ENCODE assay signal across 1 cellular context in the genomic region with DNA sequence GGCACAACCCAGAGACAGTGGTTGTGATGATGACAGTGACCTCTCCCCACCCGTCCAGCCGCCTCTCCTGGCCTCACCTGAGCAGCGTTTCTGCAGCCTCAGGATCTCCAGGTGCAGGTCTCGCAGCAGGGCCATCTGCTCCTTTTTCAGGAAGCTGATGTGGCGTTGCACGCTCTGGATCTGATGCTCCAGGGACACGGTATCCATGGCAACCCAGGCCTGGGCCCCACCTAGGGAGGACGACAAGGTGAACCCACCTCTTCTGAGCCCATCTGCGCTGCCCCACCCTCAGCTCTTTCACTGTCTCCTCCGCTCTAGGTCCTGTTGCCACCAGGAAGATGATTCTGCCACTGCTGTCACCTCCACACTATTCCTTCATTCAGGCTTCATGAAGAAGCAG.
TF ChIP-seq lines count a peak whose summit lies in the region.

No MANE protein-coding gene starts in this region.

TF ChIP-seq in K562, 482 proteins besides CTCF, POLR2A, EP300 and RAD21 (continued from another document):
- TF ChIP-seq DIDO1 (tag; IDR thresholded peaks at IDR 0.05; ENCODE audit: low read depth) (no peak), WHSC1 (IDR thresholded peaks at IDR 0.05; ENCODE audit: low read length) (no peak), PHF20 (IDR thresholded peaks at IDR 0.05; ENCODE audit: partially characterized antibody) (no peak), ZNF253 (CRISPR knock-in tag; conservative IDR thresholded peaks at IDR 0.05) (no peak)
TF ChIP-seq in K562: peak in this region for 1.
